In the genomic region with DNA sequence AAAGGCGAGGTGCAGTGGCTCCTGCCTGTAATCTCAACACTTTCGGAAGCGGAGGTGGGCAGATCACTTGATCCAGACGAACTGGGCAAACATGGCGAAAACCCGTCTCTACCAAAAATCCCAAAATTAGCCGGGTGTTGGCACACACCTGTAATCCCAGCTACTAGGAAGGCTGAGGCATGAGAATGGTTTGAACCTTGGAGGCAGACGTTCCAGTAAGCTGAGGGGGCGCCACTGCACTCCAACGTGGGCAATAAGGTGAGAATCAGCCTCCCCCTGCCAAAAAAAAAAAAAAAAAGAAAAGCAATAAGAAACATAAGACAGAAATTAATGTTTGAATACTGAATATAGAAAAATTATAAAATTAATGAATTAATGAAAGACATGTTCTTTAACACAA, we compare ENCODE assay signal across 24 cellular contexts.
"Had no signal": no experiment of that assay in that cellular context is flagged by ENCODE, and none has a peak within 500 bp of the region (broad histone marks: within the 10 kb centered on the region; RNA-seq: fewer than 3 reads in every experiment).

No MANE protein-coding gene starts in this region.

- H3K27ac ChIP-seq: adrenal gland, gastrocnemius medialis, right atrium auricular region, tibial artery, VCaP had no signal

- H3K4me1 Mint-ChIP-seq: nephron had no signal

- H3K27me3 ChIP-seq: adrenal gland, gastrocnemius medialis, right atrium auricular region, tibial artery had no signal

- H3K27ac Mint-ChIP-seq: activated naive CD4-positive, alpha-beta T cell treated with anti-CD3 and anti-CD28 coated beads, Interleukin-2, amount 50 U/mL, for 72 hours; activated T-cell treated with anti-CD3 and anti-CD28 coated beads, Interleukin-2, amount 50 U/mL, for 72 hours; nephron had no signal

- ATAC-seq: activated naive CD4-positive, alpha-beta T cell treated with anti-CD3 and anti-CD28 coated beads, Interleukin-2, amount 50 U/mL, for 72 hours; activated T-cell treated with anti-CD3 and anti-CD28 coated beads, Interleukin-2, amount 50 U/mL, for 72 hours; gastrocnemius medialis; left lobe of liver had no signal

- FAIRE-seq: bronchial epithelial cell had no signal

- H3K4me3 Mint-ChIP-seq: activated T-cell treated with anti-CD3 and anti-CD28 coated beads, Interleukin-2, amount 50 U/mL, for 72 hours; nephron had no signal

- H3K9me3 Mint-ChIP-seq: activated naive CD4-positive, alpha-beta T cell treated with anti-CD3 and anti-CD28 coated beads, Interleukin-2, amount 50 U/mL, for 72 hours; nephron had no signal

- H3K4me3 ChIP-seq: adrenal gland, gastrocnemius medialis, lung, right atrium auricular region, tibial artery had no signal

- H3K4me1 ChIP-seq: adrenal gland, gastrocnemius medialis, right atrium auricular region, tibial artery had no signal

- H3K9me3 ChIP-seq: adrenal gland, gastrocnemius medialis, right atrium auricular region, tibial artery had no signal

- H3K36me3 Mint-ChIP-seq: activated naive CD4-positive, alpha-beta T cell treated with anti-CD3 and anti-CD28 coated beads, Interleukin-2, amount 50 U/mL, for 72 hours had no signal

- H3K36me3 ChIP-seq: adrenal gland, gastrocnemius medialis, right atrium auricular region, tibial artery had no signal

- DNase-seq: activated CD4-positive, alpha-beta T cell treated with anti-CD3 and anti-CD28 coated beads for 1 hour; activated CD4-positive, alpha-beta T cell treated with anti-CD3 and anti-CD28 coated beads, Interleukin-2, amount 50 U/mL, for 4 hours; activated effector memory CD4-positive, alpha-beta T cell treated with anti-CD3 and anti-CD28 coated beads, Interleukin-2, amount 50 U/mL, for 16 hours; activated T-cell treated with anti-CD3 and anti-CD28 coated beads, Interleukin-2, amount 50 U/mL, for 72 hours; adrenal gland; cerebellar nuclear complex; cortex of kidney; gastrocnemius medialis; head of caudate nucleus; kidney; midbrain; occipital lobe; stimulated activated CD4-positive, alpha-beta T cell treated with anti-CD3 and anti-CD28 coated beads, Interleukin-2, amount 100 ng/mL, for 24 hours; stimulated activated naive CD4-positive, alpha-beta T cell treated with Interleukin-2 at 50 U/mL for 16 hours; substantia nigra; T1000; tibial artery had no signal
